20 cellular contexts compared by ENCODE assay signal in the genomic region with DNA sequence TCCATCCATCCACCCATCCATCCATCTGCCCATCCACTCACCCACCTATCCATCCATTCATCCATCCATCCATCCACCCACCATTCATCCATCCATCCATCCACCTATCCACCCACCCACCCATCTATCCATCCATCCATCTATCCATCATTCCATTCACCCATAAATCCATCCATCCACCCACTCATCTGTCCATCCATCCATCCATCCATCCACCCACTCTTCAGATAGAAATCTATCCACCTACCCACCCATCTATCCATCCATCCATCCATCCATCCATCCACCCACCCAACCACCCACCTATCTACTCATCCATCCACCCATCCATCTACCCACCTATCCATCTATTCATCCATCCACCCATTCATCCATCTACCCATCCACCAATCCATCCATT. TPM values are rescaled to one million over a fixed set of nuclear protein-coding genes. Genes with fewer than 3 reads are reported as not detected.
DNase-seq lines count a peak whose midpoint lies in the region; ATAC-seq and TF ChIP-seq lines count a peak whose summit lies in the region.
"Had no signal": no experiment of that assay in that cellular context is flagged by ENCODE, and none has a peak within 500 bp of the region (broad histone marks: within the 10 kb centered on the region; RNA-seq: fewer than 3 reads in every experiment).

No MANE protein-coding gene starts in this region.

- intact Hi-C loops in left cardiac atrium (cut with DNase I) (loop anchor here (5.0 to 10.0 kb wide), 3 partner anchors 242 to 481 kb away; no protein-coding TSS in a partner anchor), Right ventricle myocardium superior (cut with DNase I) (loop anchor here (5.0 kb wide), 2 partner anchors 174 to 476 kb away; no protein-coding TSS in a partner anchor)

- peaks cover 32% of the 10 kb centered on the region for H3K27me3 Mint-ChIP-seq in T-helper 17 cell
- H3K27me3 Mint-ChIP-seq in glutamatergic neuron (ENCODE audit: unreplicated experiment): peaks cover 14% of the 10 kb centered on the region

- TF ChIP-seq CTCF in glutamatergic neuron (IDR thresholded peaks at IDR 0.05; ENCODE audit: partially characterized antibody, unreplicated experiment): no peak

- H3K9me3 Mint-ChIP-seq in glutamatergic neuron (ENCODE audit: unreplicated experiment): peaks cover 17% of the 10 kb centered on the region
- H3K9me3 Mint-ChIP-seq in activated naive CD4-positive, alpha-beta T cell treated with anti-CD3 and anti-CD28 coated beads, Interleukin-2, amount 50 U/mL, for 72 hours: no peaks in the 10 kb centered on the region
- H3K9me3 Mint-ChIP-seq: CD4-positive, alpha-beta T cell; CD8-positive, alpha-beta memory T cell had no signal

- ATAC-seq in left cardiac atrium: no peak
- no peak for ATAC-seq in Right ventricle myocardium superior (ENCODE audit: poor library complexity)
- no peak for ATAC-seq in T-helper 17 cell
- no peak for ATAC-seq in activated naive CD4-positive, alpha-beta T cell treated with anti-CD3 and anti-CD28 coated beads, Interleukin-2, amount 50 U/mL, for 72 hours
- ATAC-seq in HG03378 (IDR thresholded peaks at IDR 0.05; ENCODE audit: unreplicated experiment): no peak

- H3K27ac Mint-ChIP-seq in T-helper 17 cell (no peak overlapping the region), glutamatergic neuron (ENCODE audit: unreplicated experiment) (peak overlapping the region; percentile 33)
- H3K27ac Mint-ChIP-seq in activated naive CD4-positive, alpha-beta T cell treated with anti-CD3 and anti-CD28 coated beads, Interleukin-2, amount 50 U/mL, for 72 hours: no peak overlapping the region
- H3K27ac Mint-ChIP-seq: CD14-positive monocyte; CD4-positive, alpha-beta T cell; CD8-positive, alpha-beta memory T cell had no signal

- H3K9me3 ChIP-seq in T-helper 17 cell (ENCODE audit: control insufficient read depth, low read length, poor library complexity, severe bottlenecking): no peaks in the 10 kb centered on the region
- H3K9me3 ChIP-seq: BE2C; BLaER1 treated with 17β-estradiol and CSF1 and Interleukin-3, amounts not matched to agents 10 nM and 100 nM; HAP-1 had no signal

- peaks cover 11% of the 10 kb centered on the region for H3K4me1 Mint-ChIP-seq in T-helper 17 cell
- peaks cover 9% of the 10 kb centered on the region for H3K4me1 Mint-ChIP-seq in glutamatergic neuron (ENCODE audit: low read depth, unreplicated experiment)

- H3K4me3 Mint-ChIP-seq in T-helper 17 cell: peak overlapping the region; percentile 41
- H3K4me3 Mint-ChIP-seq in glutamatergic neuron (ENCODE audit: unreplicated experiment): no peak overlapping the region
- H3K4me3 Mint-ChIP-seq: CD4-positive, alpha-beta T cell; CD8-positive, alpha-beta memory T cell had no signal

- H3K36me3 Mint-ChIP-seq in T-helper 17 cell (ENCODE audit: low read depth) (peaks cover 9% of the 10 kb centered on the region), glutamatergic neuron (ENCODE audit: unreplicated experiment) (peaks cover 3% of the 10 kb centered on the region)
- H3K36me3 Mint-ChIP-seq in activated naive CD4-positive, alpha-beta T cell treated with anti-CD3 and anti-CD28 coated beads, Interleukin-2, amount 50 U/mL, for 72 hours: no peaks in the 10 kb centered on the region
- H3K36me3 Mint-ChIP-seq: CD14-positive monocyte; CD8-positive, alpha-beta memory T cell had no signal

- DNase-seq in left cardiac atrium (peak; percentile 2), Right ventricle myocardium superior (no peak), T-helper 17 cell (no peak), glutamatergic neuron (no peak), putamen (ENCODE audit: low spot score) (no peak), inferior parietal cortex (ENCODE audit: extremely low spot score) (no peak)
- DNase-seq in activated naive CD4-positive, alpha-beta T cell treated with anti-CD3 and anti-CD28 coated beads, Interleukin-2, amount 50 U/mL, for 72 hours (ENCODE audit: low spot score in 2 of 2): no peak
- DNase-seq: BE2C; CD4-positive, alpha-beta T cell; DMS 273 treated with DMSO at 0.1 percent for 48 hours; DMS79 treated with DMSO at 0.1 percent for 48 hours; GF-D8; GOT3 had no signal

RNA-seq across cellular contexts. Expression of gene SLC6A19, which starts 35.0 kb away (rescaled TPM):
- not detected for total RNA-seq in left cardiac atrium
- not detected for total RNA-seq in Right ventricle myocardium superior
- total RNA-seq in T-helper 17 cell: not detected
- total RNA-seq in glutamatergic neuron (ENCODE audit: unreplicated experiment): not detected
- total RNA-seq in activated naive CD4-positive, alpha-beta T cell treated with anti-CD3 and anti-CD28 coated beads, Interleukin-2, amount 50 U/mL, for 72 hours: not detected
- total RNA-seq: CD4-positive, alpha-beta T cell; CD8-positive, alpha-beta memory T cell; Daoy had no signal

RNA-seq across cellular contexts. Expression of gene SLC12A7, which starts 54.5 kb away (rescaled TPM):
- total RNA-seq in left cardiac atrium (10 to 100 TPM; 53.7 to 54.1 TPM), Right ventricle myocardium superior (172 TPM), T-helper 17 cell (10 to 100 TPM; 36.6 to 88.0 TPM), glutamatergic neuron (ENCODE audit: unreplicated experiment) (147 TPM)
- total RNA-seq in activated naive CD4-positive, alpha-beta T cell treated with anti-CD3 and anti-CD28 coated beads, Interleukin-2, amount 50 U/mL, for 72 hours: 10 to 100 TPM; 19.5 to 74.7 TPM

RNA-seq across cellular contexts. Expression of gene SLC6A18, which starts 58.8 kb away (rescaled TPM):
- total RNA-seq in left cardiac atrium: not detected
- total RNA-seq in Right ventricle myocardium superior: not detected
- total RNA-seq in T-helper 17 cell: not detected
- not detected for total RNA-seq in glutamatergic neuron (ENCODE audit: unreplicated experiment)
- total RNA-seq in activated naive CD4-positive, alpha-beta T cell treated with anti-CD3 and anti-CD28 coated beads, Interleukin-2, amount 50 U/mL, for 72 hours: not detected
- total RNA-seq: CD4-positive, alpha-beta T cell; CD8-positive, alpha-beta memory T cell; Daoy; G401 had no signal
